24 cellular contexts compared by ENCODE assay signal in genomic region chr17:81156866-81157805, GRCh38. TPM values are rescaled to one million over a fixed set of nuclear protein-coding genes. Genes with fewer than 3 reads are reported as not detected.
DNase-seq lines count a peak whose midpoint lies in the region; ATAC-seq, FAIRE-seq and TF ChIP-seq lines count a peak whose summit lies in the region.
"Had no signal": no experiment of that assay in that cellular context is flagged by ENCODE, and none has a peak within 500 bp of the region (broad histone marks: within the 10 kb centered on the region; RNA-seq: fewer than 3 reads in every experiment).

No MANE protein-coding gene starts in this region.

- ATAC-seq in K562: no peak
- no peak for ATAC-seq in GM18861 (IDR thresholded peaks at IDR 0.05; ENCODE audit: unreplicated experiment)
- ATAC-seq in GM18909 (IDR thresholded peaks at IDR 0.05; ENCODE audit: poor library complexity, unreplicated experiment): no peak
- ATAC-seq: HCT116 had no signal

- H3K36me3 ChIP-seq in K562 (ENCODE audit: control insufficient read depth, insufficient read depth, low read length) (no peaks in the 10 kb centered on the region), neuronal stem cell (replicated peaks in 1 of 2; ENCODE audit: control insufficient read depth in 2 of 2, insufficient read depth in 2 of 2, low read length in 2 of 2) (no peaks in the 10 kb centered on the region)
- H3K36me3 ChIP-seq: BE2C had no signal

- peaks cover 4% of the 10 kb centered on the region for H3K4me1 Mint-ChIP-seq in endothelial cell (ENCODE audit: unreplicated experiment)
- H3K4me1 Mint-ChIP-seq: CD4-positive, CD25-positive, alpha-beta regulatory T cell had no signal

- no peak overlapping the region for H3K14ac ChIP-seq in neuronal stem cell (ENCODE audit: low read length)

- no peak overlapping the region for H2BK15ac ChIP-seq in neuronal stem cell (ENCODE audit: low read length)

- no peak for TF ChIP-seq EP300 in K562 (IDR thresholded peaks at IDR 0.05; ENCODE audit: low read length)

- H3K4me3 Mint-ChIP-seq in endothelial cell (ENCODE audit: unreplicated experiment): no peak overlapping the region
- H3K4me3 Mint-ChIP-seq: CD4-positive, CD25-positive, alpha-beta regulatory T cell had no signal

- DNase-seq in K562 (ENCODE audit: extremely low read depth in 1 of 4, low spot score in 3 of 4) (no peak), endothelial cell (ENCODE audit: low spot score) (no peak), neuronal stem cell (ENCODE audit: low spot score) (no peak), urothelium cell line (ENCODE audit: low spot score) (no peak), NCI-H510A treated with DMSO at 0.1 percent for 48 hours (lab: John Stamatoyannopoulos, UW) (no peak)
- DNase-seq: BE2C; CD4-positive, CD25-positive, alpha-beta regulatory T cell; COR-L47; DMS79; GOT3; NCI-H1092 treated with DMSO at 0.1 percent for 48 hours; NCI-H1436 treated with DMSO at 0.1 percent for 48 hours; NCI-H1930; NCI-H2227 treated with DMSO at 0.1 percent for 48 hours; OCI-M1; Right ventricle myocardium superior had no signal

- H3K4me2 ChIP-seq in K562 (ENCODE audit: insufficient read depth, low read length): no peak overlapping the region
- H3K4me2 ChIP-seq in neuronal stem cell (ENCODE audit: insufficient read depth, low read length, poor library complexity, severe bottlenecking): no peak overlapping the region
- H3K4me2 ChIP-seq: KMS-11 had no signal

- H3K23ac ChIP-seq in neuronal stem cell (ENCODE audit: low read depth, low read length, poor library complexity): peak overlapping the region; percentile 85

- TF ChIP-seq CTCF in K562 (IDR thresholded peaks at IDR 0.05 in 2 of 3, conservative IDR thresholded peaks at IDR 0.05 in 1 of 3; ENCODE audit: insufficient read depth in 2 of 3, low read depth in 1 of 3, low read length in 3 of 3) (no peak), endothelial cell (IDR thresholded peaks at IDR 0.05; ENCODE audit: unreplicated experiment) (no peak)

- no peaks in the 10 kb centered on the region for H3K79me1 ChIP-seq in neuronal stem cell (ENCODE audit: low read depth, low read length)

- H3K9ac ChIP-seq in K562 (ENCODE audit: insufficient read depth in 1 of 2, low read depth in 2 of 2, low read length in 2 of 2) (no peak overlapping the region; a peak in 1 of 4 replicates), neuronal stem cell (ENCODE audit: low read depth, low read length, poor library complexity) (no peak overlapping the region)
- H3K9ac ChIP-seq: KMS-11 had no signal

- H3K27me3 ChIP-seq in K562 (ENCODE audit: control insufficient read depth in 2 of 2, insufficient read depth in 2 of 2, low read length in 2 of 2) (peaks cover 36 to 74% of the 10 kb centered on the region in 2 experiments; a peak in 4 of 5 replicates), neuronal stem cell (ENCODE audit: control insufficient read depth in 3 of 3, insufficient read depth in 3 of 3, low read depth in 1 of 3, low read length in 3 of 3) (peaks cover 0 to 4% (median 0%) of the 10 kb centered on the region in 3 experiments)
- H3K27me3 ChIP-seq: BE2C had no signal

- H3K18ac ChIP-seq in neuronal stem cell (ENCODE audit: low read length): peak overlapping the region; percentile 85

- TF ChIP-seq POLR2A in K562 (conservative IDR thresholded peaks at IDR 0.05): no peak

- no peak overlapping the region for H2BK12ac ChIP-seq in neuronal stem cell (ENCODE audit: low read length)

- H2BK5ac ChIP-seq in neuronal stem cell (ENCODE audit: low read length): peak overlapping the region; percentile 84

- H3K27ac ChIP-seq in K562 (ENCODE audit: extremely low read depth, low read depth, low read length): no peak overlapping the region
- no peak overlapping the region for H3K27ac ChIP-seq in neuronal stem cell (replicated peaks; ENCODE audit: low read length)
- H3K27ac ChIP-seq: KMS-11 had no signal

- 19% methylated on average over 36 of the region's 38 CpGs for WGBS in K562 (ENCODE audit: insufficient coverage, low coverage, missing lambda C conversion rate)
- no CpG with 5 or more reads among the region's 38 CpGs for WGBS in neuronal stem cell (ENCODE audit: extremely low coverage in 2 of 2, insufficient read length in 2 of 2, insufficient replicate concordance in 1 of 2), 2 donors

- no peak for TF ChIP-seq RAD21 in K562 (CRISPR knock-in tag; conservative IDR thresholded peaks at IDR 0.05 in 1 of 2, IDR thresholded peaks at IDR 0.05 in 1 of 2)

- peaks cover 6 to 50% of the 10 kb centered on the region in 2 experiments; a peak in 3 of 5 replicates for H3K4me1 ChIP-seq in K562 (replicated peaks in 1 of 2; ENCODE audit: control insufficient read depth in 2 of 2, insufficient read depth in 2 of 2, low read length in 2 of 2)
- no peaks in the 10 kb centered on the region for H3K4me1 ChIP-seq in neuronal stem cell (ENCODE audit: control insufficient read depth in 2 of 2, insufficient read depth in 1 of 2, low read depth in 1 of 2, low read length in 2 of 2)
- H3K4me1 ChIP-seq: BE2C had no signal

- CTCF ChIA-PET in K562 (lab: Yijun Ruan, JAX; ENCODE audit: low intra/inter-chr PET ratio): no interaction called here

- no peaks in the 10 kb centered on the region for H4K20me1 ChIP-seq in K562 (replicated peaks; ENCODE audit: control insufficient read depth, insufficient read depth, low read length)

- H3K9me3 ChIP-seq in K562 (replicated peaks; ENCODE audit: control insufficient read depth, insufficient read depth, low read depth, low read length) (no peaks in the 10 kb centered on the region), neuronal stem cell (replicated peaks in 1 of 2; ENCODE audit: control insufficient read depth in 2 of 2, insufficient read depth in 1 of 2, low read depth in 1 of 2, low read length in 2 of 2) (no peaks in the 10 kb centered on the region)
- H3K9me3 ChIP-seq: BE2C had no signal

- peak overlapping the region; percentile 43 for H4K8ac ChIP-seq in neuronal stem cell (ENCODE audit: low read depth, low read length)

- in situ Hi-C loops in K562 (cut with MboI): no loop called here

- H2AFZ ChIP-seq in K562 (ENCODE audit: low read depth, low read length) (no peak overlapping the region), neuronal stem cell (ENCODE audit: low read length) (no peak overlapping the region)

- FAIRE-seq in K562 (lab: Jason Lieb, UNC): no peak
- FAIRE-seq in urothelium cell line (lab: Jason Lieb, UNC): peak; percentile 40
- FAIRE-seq: RCC 7860 had no signal

- H4K91ac ChIP-seq in neuronal stem cell (ENCODE audit: low read depth, low read length, poor library complexity): no peak overlapping the region

- no peak overlapping the region for H3K4ac ChIP-seq in neuronal stem cell (ENCODE audit: low read length)

- no TSS peak for BruUV-seq in K562 (replicated peaks; lab: Mats Ljungman, UMichigan)

- no peaks in the 10 kb centered on the region for H3K36me3 Mint-ChIP-seq in endothelial cell (ENCODE audit: low read depth, unreplicated experiment)
- H3K36me3 Mint-ChIP-seq: CD4-positive, CD25-positive, alpha-beta regulatory T cell had no signal

- H3K27me3 Mint-ChIP-seq in endothelial cell (ENCODE audit: unreplicated experiment): peaks cover 3% of the 10 kb centered on the region

- no peaks in the 10 kb centered on the region for H3K9me3 Mint-ChIP-seq in endothelial cell (ENCODE audit: unreplicated experiment)

- no peaks in the 10 kb centered on the region for H3K9me1 ChIP-seq in K562 (ENCODE audit: control insufficient read depth, insufficient read depth, low read length)

- no peak overlapping the region for H3K4me3 ChIP-seq in K562
- peak overlapping the region in 1 of 2 donors; percentile 40 for H3K4me3 ChIP-seq in neuronal stem cell (ENCODE audit: low read length in 2 of 2)

- intact Hi-C loops in K562 (cut with micrococcal nuclease): no loop called here

- peak overlapping the region; percentile 24 for H3K27ac Mint-ChIP-seq in endothelial cell (ENCODE audit: unreplicated experiment)

- H3K79me2 ChIP-seq in K562 (ENCODE audit: control insufficient read depth, insufficient read depth, low read length): no peaks in the 10 kb centered on the region

- H2AK5ac ChIP-seq in neuronal stem cell (ENCODE audit: low read depth, low read length): no peak overlapping the region

- POLR2A ChIA-PET in K562 (lab: Yijun Ruan, JAX): interaction anchor here (0.6 kb wide), 1 partner anchor 368 kb away, joined by 3 read pairs; no protein-coding TSS in a partner anchor

- H2BK120ac ChIP-seq in neuronal stem cell (ENCODE audit: low read depth, low read length): no peak overlapping the region

RNA-seq across cellular contexts. Expression of gene PVALEF, which starts 8.2 kb away (rescaled TPM):
- not detected in 2 replicates for total RNA-seq in K562 (2011; cell fraction: chromatin; rRNA removed; ENCODE audit: low replicate concordance)
- total RNA-seq in K562 (2011; cell fraction: nucleolus; rRNA removed): not detected in 2 replicates
- not detected in 2 replicates for total RNA-seq in K562 (2011; cell fraction: nucleoplasm; rRNA removed)
- total RNA-seq in K562 (2014; rRNA removed): not detected in 2 replicates
- total RNA-seq in K562 (2014; rRNA removed; fragmentation: Illumina TruSeq; extraction: Trizol): not detected in 2 replicates
- total RNA-seq in K562 (2015; rRNA removed; fragmentation: Illumina TruSeq; extraction: Trizol): not detected in 2 replicates
- total RNA-seq in K562 (2021): not detected in 2 replicates
- not detected in 2 replicates for polyA plus RNA-seq in K562 (2011; rRNA removed)
- polyA plus RNA-seq in K562 (2011; cell fraction: cytosol; rRNA removed): not detected in 2 replicates
- not detected in 2 replicates for polyA plus RNA-seq in K562 (2011; cell fraction: nucleus; rRNA removed)
- not detected in 2 replicates for polyA plus RNA-seq in K562 (2012)
- polyA plus RNA-seq in K562 (2014; fragmentation: Illumina TruSeq; extraction: Trizol): not detected in 2 replicates
- not detected for polyA plus RNA-seq in K562 (2014; fragmentation: Nextera tagmentation; extraction: Ambion mirVana)
- not detected in 2 replicates for polyA plus RNA-seq in K562 (2014; rRNA removed)
- polyA minus RNA-seq in K562 (2011; rRNA and poly(A)+ RNA removed): not detected in 2 replicates
- polyA minus RNA-seq in K562 (2011; cell fraction: cytosol; rRNA and poly(A)+ RNA removed): not detected in 2 replicates
- polyA minus RNA-seq in K562 (2011; cell fraction: nucleus; rRNA and poly(A)+ RNA removed): not detected in 2 replicates
- not detected for total RNA-seq in endothelial cell (ENCODE audit: unreplicated experiment)
- polyA plus RNA-seq in neuronal stem cell (2013, experiment 1 of 2): 0.06 TPM
- polyA plus RNA-seq in neuronal stem cell (2013, experiment 2 of 2): 0.04 TPM
- total RNA-seq: A673; CD4-positive, CD25-positive, alpha-beta regulatory T cell; HT1080; Right ventricle myocardium superior; SK-MEL-5 had no signal
- polyA plus RNA-seq: CD4-positive, CD25-positive, alpha-beta regulatory T cell had no signal

RNA-seq across cellular contexts. Expression of gene AATK, which starts 8.9 kb away (rescaled TPM):
- total RNA-seq in K562 (2011; cell fraction: chromatin; rRNA removed; ENCODE audit: low replicate concordance): 0.63 and 1.3 TPM in 2 replicates
- total RNA-seq in K562 (2011; cell fraction: nucleolus; rRNA removed): 1.3 TPM in 2 replicates
- total RNA-seq in K562 (2011; cell fraction: nucleoplasm; rRNA removed): 0.84 and 1.1 TPM in 2 replicates
- total RNA-seq in K562 (2014; rRNA removed): 0.24 TPM in 1 of 2 replicates, not detected in the other
- 0.10 TPM in 1 of 2 replicates, not detected in the other for total RNA-seq in K562 (2014; rRNA removed; fragmentation: Illumina TruSeq; extraction: Trizol)
- total RNA-seq in K562 (2015; rRNA removed; fragmentation: Illumina TruSeq; extraction: Trizol): 0.11 TPM in 1 of 2 replicates, not detected in the other
- 0.51 and 0.55 TPM in 2 replicates for total RNA-seq in K562 (2021)
- polyA plus RNA-seq in K562 (2011; rRNA removed): 0.43 and 0.50 TPM in 2 replicates
- 0.46 and 1.1 TPM in 2 replicates for polyA plus RNA-seq in K562 (2011; cell fraction: cytosol; rRNA removed)
- polyA plus RNA-seq in K562 (2011; cell fraction: nucleus; rRNA removed): 1.6 and 3.2 TPM in 2 replicates
- polyA plus RNA-seq in K562 (2012): 0.18 and 0.32 TPM in 2 replicates
- polyA plus RNA-seq in K562 (2014; fragmentation: Illumina TruSeq; extraction: Trizol): 0.29 TPM in 1 of 2 replicates, not detected in the other
- not detected for polyA plus RNA-seq in K562 (2014; fragmentation: Nextera tagmentation; extraction: Ambion mirVana)
- polyA plus RNA-seq in K562 (2014; rRNA removed): 0.25 and 0.26 TPM in 2 replicates
- not detected in 2 replicates for polyA minus RNA-seq in K562 (2011; rRNA and poly(A)+ RNA removed)
- polyA minus RNA-seq in K562 (2011; cell fraction: cytosol; rRNA and poly(A)+ RNA removed): 1.0 and 1.1 TPM in 2 replicates
- polyA minus RNA-seq in K562 (2011; cell fraction: nucleus; rRNA and poly(A)+ RNA removed): 0.78 and 1.5 TPM in 2 replicates
- total RNA-seq in endothelial cell (ENCODE audit: unreplicated experiment): 7.7 TPM
- 5.6 TPM for polyA plus RNA-seq in neuronal stem cell (2013, experiment 1 of 2)
- polyA plus RNA-seq in neuronal stem cell (2013, experiment 2 of 2): 5.4 TPM
- total RNA-seq: CD4-positive, CD25-positive, alpha-beta regulatory T cell had no signal
